Comparison of ENCODE assay signal across 39 cellular contexts in the genomic region with DNA sequence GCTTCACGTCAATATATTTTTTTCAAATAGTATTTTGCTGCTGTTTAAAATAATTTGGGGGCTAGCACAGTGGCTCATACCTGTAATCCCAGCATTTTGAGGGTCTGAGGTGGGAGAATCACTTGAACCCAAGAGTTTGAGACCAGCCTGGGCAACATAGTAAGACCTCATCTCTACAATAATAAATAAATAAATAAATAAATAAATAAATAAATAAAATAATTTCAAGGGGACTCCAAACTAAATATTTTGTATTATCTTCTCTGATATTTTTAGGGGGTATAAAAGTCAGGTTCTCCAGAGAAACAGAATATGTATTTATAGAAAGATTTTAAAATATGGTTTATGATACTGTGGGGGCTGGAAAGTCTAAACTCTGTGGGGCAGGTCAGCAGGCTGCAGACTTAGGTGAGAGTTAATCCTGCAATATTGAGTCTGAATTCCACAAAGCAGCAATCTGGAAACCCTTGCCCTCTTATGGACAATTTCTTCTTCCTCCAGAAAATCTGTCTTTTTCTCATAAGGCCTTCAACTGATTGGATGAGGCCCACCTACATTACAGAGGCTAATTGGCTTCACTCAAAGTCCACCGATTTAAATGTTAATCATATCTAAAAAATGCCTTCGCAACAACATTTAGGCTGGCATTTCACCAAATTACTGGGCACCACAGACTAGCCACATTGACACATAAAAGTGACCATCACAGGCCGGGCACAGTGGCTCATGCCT. TPM values are rescaled to one million over a fixed set of nuclear protein-coding genes. Genes with fewer than 3 reads are reported as not detected.
"Had no signal": no experiment of that assay in that cellular context is flagged by ENCODE, and none has a peak within 500 bp of the region (broad histone marks: within the 10 kb centered on the region; RNA-seq: fewer than 3 reads in every experiment).

No MANE protein-coding gene starts in this region.

- H3K36me3 ChIP-seq: adrenal gland, ascending aorta, brain microvascular endothelial cell, breast epithelium, cardiac muscle cell had no signal

- H3K27me3 ChIP-seq: adrenal gland, ascending aorta, body of pancreas, brain microvascular endothelial cell, breast epithelium, cardiac muscle cell had no signal

- H3K9me3 Mint-ChIP-seq: activated naive CD4-positive, alpha-beta T cell treated with anti-CD3 and anti-CD28 coated beads for 36 hours; activated naive CD4-positive, alpha-beta T cell treated with anti-CD3 and anti-CD28 coated beads, Interleukin-2, amount 10 ng/mL, durations not matched to agents 7 days and 5 days; activated naive CD4-positive, alpha-beta T cell treated with anti-CD3 and anti-CD28 coated beads, Interleukin-2, amount 50 U/mL, for 24 hours; activated naive CD4-positive, alpha-beta T cell treated with anti-CD3 and anti-CD28 coated beads, Interleukin-2, amount 50 U/mL, for 72 hours; activated naive CD8-positive, alpha-beta T cell treated with anti-CD3 and anti-CD28 coated beads for 36 hours; activated naive CD8-positive, alpha-beta T cell treated with anti-CD3 and anti-CD28 coated beads, Interleukin-2, amount 10 ng/mL, durations not matched to agents 7 days and 5 days; activated naive CD8-positive, alpha-beta T cell treated with anti-CD3 and anti-CD28 coated beads, Interleukin-2, amount 50 U/mL, for 24 hours; activated T-cell treated with anti-CD3 and anti-CD28 coated beads, Interleukin-2, amount 50 U/mL, for 24 hours; activated T-cell treated with anti-CD3 and anti-CD28 coated beads, Interleukin-2, amount 50 U/mL, for 4 hours; activated T-cell treated with anti-CD3 and anti-CD28 coated beads, Interleukin-2, amount 50 U/mL, for 72 hours; activated T-helper 1 cell treated with anti-CD3 and anti-CD28 coated beads, Interleukin-12 subunit alpha, Interleukin-12 subunit beta, Interleukin-2, Interleukin-4 antibody, amounts not matched to agents 30 ng/mL and 10 ng/mL and 1 ng/mL, durations not matched to agents 14 hours and 24 hours and 36 hours; activated T-helper 17 cell treated with anti-CD3 and anti-CD28 coated beads, Interleukin-2, amount 50 U/mL, for 72 hours; activated T-helper 2 cell treated with anti-CD3 and anti-CD28 coated beads, Interferon-gamma antibody, Interleukin-2, Interleukin-4, amounts not matched to agents 10 μg/mL and 5 μg/mL and 100 μg/mL, durations not matched to agents 14 hours and 24 hours and 36 hours; central memory CD8-positive, alpha-beta T cell had no signal

- H3K36me3 Mint-ChIP-seq: activated naive CD4-positive, alpha-beta T cell treated with anti-CD3 and anti-CD28 coated beads, Interleukin-2, amount 10 ng/mL, durations not matched to agents 7 days and 5 days; activated naive CD4-positive, alpha-beta T cell treated with anti-CD3 and anti-CD28 coated beads, Interleukin-2, amount 50 U/mL, for 24 hours; activated naive CD4-positive, alpha-beta T cell treated with anti-CD3 and anti-CD28 coated beads, Interleukin-2, amount 50 U/mL, for 72 hours; activated naive CD8-positive, alpha-beta T cell; activated naive CD8-positive, alpha-beta T cell treated with anti-CD3 and anti-CD28 coated beads for 36 hours; activated naive CD8-positive, alpha-beta T cell treated with anti-CD3 and anti-CD28 coated beads, Interleukin-2, amount 10 ng/mL, durations not matched to agents 7 days and 5 days; brain had no signal

- ATAC-seq: activated naive CD4-positive, alpha-beta T cell treated with anti-CD3 and anti-CD28 coated beads, Interleukin-2, amount 50 U/mL, for 72 hours; activated naive CD8-positive, alpha-beta T cell treated with anti-CD3 and anti-CD28 coated beads, Interleukin-2, amount 50 U/mL, for 24 hours; activated T-cell treated with anti-CD3 and anti-CD28 coated beads, Interleukin-2, amount 50 U/mL, for 4 hours; activated T-cell treated with anti-CD3 and anti-CD28 coated beads, Interleukin-2, amount 50 U/mL, for 72 hours; activated T-helper 17 cell treated with anti-CD3 and anti-CD28 coated beads, Interleukin-2, amount 50 U/mL, for 72 hours; body of pancreas had no signal

- H3K4me3 ChIP-seq: adrenal gland, ascending aorta, body of pancreas, breast epithelium, cardiac muscle cell had no signal

- H3K4me1 Mint-ChIP-seq: activated naive CD4-positive, alpha-beta T cell treated with anti-CD3 and anti-CD28 coated beads, Interleukin-2, amount 10 ng/mL, durations not matched to agents 7 days and 5 days; activated naive CD4-positive, alpha-beta T cell treated with anti-CD3 and anti-CD28 coated beads, Interleukin-2, amount 50 U/mL, for 24 hours; activated naive CD8-positive, alpha-beta T cell treated with anti-CD3 and anti-CD28 coated beads for 36 hours; activated naive CD8-positive, alpha-beta T cell treated with anti-CD3 and anti-CD28 coated beads, Interleukin-2, amount 10 ng/mL, durations not matched to agents 7 days and 5 days; activated naive CD8-positive, alpha-beta T cell treated with anti-CD3 and anti-CD28 coated beads, Interleukin-2, amount 50 U/mL, for 24 hours; activated T-helper 17 cell treated with anti-CD3 and anti-CD28 coated beads, Interleukin-2, amount 50 U/mL, for 72 hours; central memory CD8-positive, alpha-beta T cell had no signal

- H3K9me3 ChIP-seq: adrenal gland, ascending aorta, body of pancreas, breast epithelium had no signal

- H3K27ac Mint-ChIP-seq: activated naive CD4-positive, alpha-beta T cell treated with anti-CD3 and anti-CD28 coated beads for 36 hours; activated naive CD4-positive, alpha-beta T cell treated with anti-CD3 and anti-CD28 coated beads, Interleukin-2, amount 10 ng/mL, durations not matched to agents 7 days and 5 days; activated naive CD4-positive, alpha-beta T cell treated with anti-CD3 and anti-CD28 coated beads, Interleukin-2, amount 50 U/mL, for 24 hours; activated naive CD4-positive, alpha-beta T cell treated with anti-CD3 and anti-CD28 coated beads, Interleukin-2, amount 50 U/mL, for 72 hours; activated naive CD8-positive, alpha-beta T cell; activated naive CD8-positive, alpha-beta T cell treated with anti-CD3 and anti-CD28 coated beads for 36 hours; activated naive CD8-positive, alpha-beta T cell treated with anti-CD3 and anti-CD28 coated beads, Interleukin-2, amount 10 ng/mL, durations not matched to agents 7 days and 5 days; activated naive CD8-positive, alpha-beta T cell treated with anti-CD3 and anti-CD28 coated beads, Interleukin-2, amount 50 U/mL, for 24 hours; activated T-cell treated with anti-CD3 and anti-CD28 coated beads, Interleukin-2, amount 50 U/mL, for 24 hours; activated T-cell treated with anti-CD3 and anti-CD28 coated beads, Interleukin-2, amount 50 U/mL, for 72 hours; activated T-helper 1 cell treated with anti-CD3 and anti-CD28 coated beads, Interleukin-12 subunit alpha, Interleukin-12 subunit beta, Interleukin-2, Interleukin-4 antibody, amounts not matched to agents 30 ng/mL and 10 ng/mL and 1 ng/mL, durations not matched to agents 14 hours and 24 hours and 36 hours; activated T-helper 17 cell treated with anti-CD3 and anti-CD28 coated beads, Interleukin-2, amount 50 U/mL, for 72 hours; activated T-helper 2 cell treated with anti-CD3 and anti-CD28 coated beads, Interferon-gamma antibody, Interleukin-2, Interleukin-4, amounts not matched to agents 10 μg/mL and 5 μg/mL and 100 μg/mL, durations not matched to agents 14 hours and 24 hours and 36 hours; brain had no signal

- H3K27ac ChIP-seq: adrenal gland, ascending aorta, body of pancreas, brain microvascular endothelial cell, breast epithelium, cardiac muscle cell had no signal

- H3K4me3 Mint-ChIP-seq: activated naive CD4-positive, alpha-beta T cell treated with anti-CD3 and anti-CD28 coated beads for 36 hours; activated naive CD4-positive, alpha-beta T cell treated with anti-CD3 and anti-CD28 coated beads, Interleukin-2, amount 10 ng/mL, durations not matched to agents 7 days and 5 days; activated naive CD4-positive, alpha-beta T cell treated with anti-CD3 and anti-CD28 coated beads, Interleukin-2, amount 50 U/mL, for 24 hours; activated naive CD8-positive, alpha-beta T cell; activated naive CD8-positive, alpha-beta T cell treated with anti-CD3 and anti-CD28 coated beads for 36 hours; activated naive CD8-positive, alpha-beta T cell treated with anti-CD3 and anti-CD28 coated beads, Interleukin-2, amount 10 ng/mL, durations not matched to agents 7 days and 5 days; activated naive CD8-positive, alpha-beta T cell treated with anti-CD3 and anti-CD28 coated beads, Interleukin-2, amount 50 U/mL, for 24 hours; activated T-cell treated with anti-CD3 and anti-CD28 coated beads, Interleukin-2, amount 50 U/mL, for 24 hours; activated T-cell treated with anti-CD3 and anti-CD28 coated beads, Interleukin-2, amount 50 U/mL, for 4 hours; activated T-cell treated with anti-CD3 and anti-CD28 coated beads, Interleukin-2, amount 50 U/mL, for 72 hours; activated T-helper 1 cell treated with anti-CD3 and anti-CD28 coated beads, Interleukin-12 subunit alpha, Interleukin-12 subunit beta, Interleukin-2, Interleukin-4 antibody, amounts not matched to agents 30 ng/mL and 10 ng/mL and 1 ng/mL, durations not matched to agents 14 hours and 24 hours and 36 hours; activated T-helper 17 cell treated with anti-CD3 and anti-CD28 coated beads, Interleukin-2, amount 50 U/mL, for 72 hours; brain; central memory CD8-positive, alpha-beta T cell had no signal

- FAIRE-seq: astrocyte, bronchial epithelial cell had no signal

- DNase-seq: activated effector memory CD4-positive, alpha-beta T cell treated with anti-CD3 and anti-CD28 coated beads, Interleukin-2, amount 50 U/mL, for 16 hours; activated effector memory CD4-positive, alpha-beta T cell treated with Interleukin-2 at 50 U/mL for 16 hours; activated gamma-delta T cell; activated gamma-delta T cell treated with Interleukin-2 at 50 U/mL for 16 hours; activated naive CD4-positive, alpha-beta T cell; activated naive CD4-positive, alpha-beta T cell treated with anti-CD3 and anti-CD28 coated beads for 36 hours; activated naive CD4-positive, alpha-beta T cell treated with anti-CD3 and anti-CD28 coated beads, Interleukin-2, amount 10 ng/mL, durations not matched to agents 7 days and 5 days; activated naive CD4-positive, alpha-beta T cell treated with anti-CD3 and anti-CD28 coated beads, Interleukin-2, amount 50 U/mL, for 16 hours; activated naive CD4-positive, alpha-beta T cell treated with Interleukin-2 at 50 U/mL for 16 hours; activated naive CD8-positive, alpha-beta T cell treated with anti-CD3 and anti-CD28 coated beads for 36 hours; activated naive CD8-positive, alpha-beta T cell treated with anti-CD3 and anti-CD28 coated beads, Interleukin-2, amount 10 ng/mL, durations not matched to agents 7 days and 5 days; activated naive CD8-positive, alpha-beta T cell treated with anti-CD3 and anti-CD28 coated beads, Interleukin-2, amount 50 U/mL, for 24 hours; activated T-cell treated with anti-CD3 and anti-CD28 coated beads, Interleukin-2, amount 50 U/mL, for 24 hours; activated T-cell treated with anti-CD3 and anti-CD28 coated beads, Interleukin-2, amount 50 U/mL, for 4 hours; activated T-cell treated with anti-CD3 and anti-CD28 coated beads, Interleukin-2, amount 50 U/mL, for 48 hours; activated T-cell treated with anti-CD3 and anti-CD28 coated beads, Interleukin-2, amount 50 U/mL, for 72 hours; adrenal gland; amniotic stem cell; amygdala; anterior cingulate cortex; aorta; body of pancreas; brain microvascular endothelial cell; caudate nucleus; central memory CD4-positive, alpha-beta T cell; cerebellar nuclear complex had no signal

- H3K4me1 ChIP-seq: adrenal gland, ascending aorta, body of pancreas, breast epithelium had no signal

RNA-seq across cellular contexts. Expression of gene DRD1, which starts 53.5 kb away (rescaled TPM):
- total RNA-seq: activated naive CD4-positive, alpha-beta T cell treated with anti-CD3 and anti-CD28 coated beads for 36 hours; activated naive CD4-positive, alpha-beta T cell treated with anti-CD3 and anti-CD28 coated beads, Interleukin-2, amount 50 U/mL, for 72 hours; activated naive CD8-positive, alpha-beta T cell treated with anti-CD3 and anti-CD28 coated beads for 36 hours; activated naive CD8-positive, alpha-beta T cell treated with anti-CD3 and anti-CD28 coated beads, Interleukin-2, amount 10 ng/mL, durations not matched to agents 7 days and 5 days; activated T-cell treated with anti-CD3 and anti-CD28 coated beads, Interleukin-2, amount 50 U/mL, for 72 hours; activated T-helper 1 cell treated with anti-CD3 and anti-CD28 coated beads, Interleukin-12 subunit alpha, Interleukin-12 subunit beta, Interleukin-2, Interleukin-4 antibody, amounts not matched to agents 30 ng/mL and 10 ng/mL and 1 ng/mL, durations not matched to agents 14 hours and 24 hours and 36 hours; activated T-helper 17 cell treated with anti-CD3 and anti-CD28 coated beads, Interleukin-2, amount 50 U/mL, for 72 hours; activated T-helper 2 cell treated with anti-CD3 and anti-CD28 coated beads, Interferon-gamma antibody, Interleukin-2, Interleukin-4, amounts not matched to agents 10 μg/mL and 5 μg/mL and 100 μg/mL, durations not matched to agents 14 hours and 24 hours and 36 hours; body of pancreas; bronchial epithelial cell had no signal
